15 cellular contexts compared by ENCODE assay signal in the genomic region with DNA sequence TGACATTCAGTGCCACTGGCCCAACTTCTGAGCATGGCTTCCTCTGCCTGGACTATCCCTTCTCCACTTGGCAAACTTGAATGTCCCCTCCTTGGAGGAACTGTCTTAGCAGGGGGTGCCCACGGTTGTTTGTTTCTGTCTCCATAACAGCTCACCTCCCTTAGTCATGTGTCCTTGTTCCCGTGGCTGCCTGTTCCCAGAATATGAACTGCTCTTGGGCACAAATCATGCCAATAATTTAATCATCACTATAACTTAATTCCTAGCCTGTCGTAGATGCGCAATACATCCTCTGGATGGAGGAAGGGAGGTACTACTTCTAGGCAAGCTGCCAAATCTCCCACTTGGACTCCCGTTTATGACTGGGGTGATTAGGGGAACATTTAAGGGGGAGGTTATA.
DNase-seq lines count a peak whose midpoint lies in the region; ATAC-seq and TF ChIP-seq lines count a peak whose summit lies in the region.
"Had no signal": no experiment of that assay in that cellular context is flagged by ENCODE, and none has a peak within 500 bp of the region (broad histone marks: within the 10 kb centered on the region; RNA-seq: fewer than 3 reads in every experiment).

No MANE protein-coding gene starts in this region.

- H3K4me3 ChIP-seq in heart left ventricle, result no peak overlapping the region
- no peak overlapping the region for H3K4me3 ChIP-seq in fibroblast of pulmonary artery (replicated peaks; ENCODE audit: low read depth, low read length)
- H3K4me3 ChIP-seq: esophagus squamous epithelium, SK-N-MC, thyroid gland had no signal

- CTCF ChIA-PET in GM10248 (lab: Yijun Ruan, JAX), result no interaction called here

- DNase-seq in heart left ventricle, result no peak
- no peak for DNase-seq in Right ventricle myocardium superior
- DNase-seq in fibroblast of pulmonary artery (ENCODE audit: low read depth), result peak; percentile 69
- DNase-seq in stromal cell of bone marrow (ENCODE audit: low read depth), result peak; percentile 23
- no peak for DNase-seq in GM10248 (ENCODE audit: extremely low spot score)
- DNase-seq in NK-92 (lab: John Stamatoyannopoulos, UW; ENCODE audit: unreplicated experiment), result no peak
- no peak for DNase-seq in GM19240 (ENCODE audit: insufficient read length, low spot score)
- DNase-seq: activated CD8-positive, alpha-beta T cell treated with anti-CD3 and anti-CD28 coated beads for 36 hours; esophagus squamous epithelium; mammary epithelial cell; MM.1S; stimulated activated CD4-positive, alpha-beta T cell treated with anti-CD3 and anti-CD28 coated beads, Interleukin-4, amount 100 ng/mL, for 24 hours; thyroid gland had no signal

- H3K27me3 ChIP-seq in heart left ventricle, result no peaks in the 10 kb centered on the region
- H3K27me3 ChIP-seq: esophagus squamous epithelium, thyroid gland had no signal

- 22 to 42% (median 34%) methylated on average over 5 of the region's 5 CpGs for WGBS in heart left ventricle, 4 donors

- TF ChIP-seq CTCF in heart left ventricle (IDR thresholded peaks at IDR 0.05), result no peak
- no peak for TF ChIP-seq CTCF in fibroblast of pulmonary artery (IDR thresholded peaks at IDR 0.05; ENCODE audit: low read length, missing control alignments)
- no peak for TF ChIP-seq CTCF in GM10248 (IDR thresholded peaks at IDR 0.05; ENCODE audit: control extremely low read depth, extremely low read depth, low read depth, missing control alignments)

- intact Hi-C loops in heart left ventricle (cut with DNase I) (no loop called here), Right ventricle myocardium superior (cut with DNase I) (no loop called here)

- no peaks in the 10 kb centered on the region for H3K9me3 ChIP-seq in heart left ventricle
- H3K9me3 ChIP-seq: esophagus squamous epithelium, thyroid gland had no signal

- H3K36me3 ChIP-seq in heart left ventricle, result peaks cover 0 to 87% (median 70%) of the 10 kb centered on the region in 9 donors

- no peak for TF ChIP-seq POLR2A in heart left ventricle (IDR thresholded peaks at IDR 0.05)

- POLR2A ChIA-PET in GM10248 (lab: Yijun Ruan, JAX), result no interaction called here

- ATAC-seq in heart left ventricle (peak; percentile 42 to 78 (median 56)), Right ventricle myocardium superior (ENCODE audit: poor library complexity) (no peak), SK-N-SH treated with all-trans-retinoic acid at 6 μM for 48 hours (peak; percentile 74)
- ATAC-seq: activated CD8-positive, alpha-beta T cell treated with anti-CD3 and anti-CD28 coated beads for 36 hours had no signal

- no peaks in the 10 kb centered on the region for H3K4me1 ChIP-seq in heart left ventricle
- H3K4me1 ChIP-seq: esophagus squamous epithelium, thyroid gland had no signal

- H3K27ac ChIP-seq in heart left ventricle, result no peak overlapping the region
- H3K27ac ChIP-seq: esophagus squamous epithelium, SK-N-MC, thyroid gland had no signal

TF ChIP-seq in SK-N-SH treated with all-trans-retinoic acid at 6 μM for 48 hours, 23 proteins besides CTCF, POLR2A, EP300 and RAD21:
- TF ChIP-seq ZC3H10 (CRISPR knock-in tag; IDR thresholded peaks at IDR 0.05) (no peak), ZNF70 (CRISPR knock-in tag; IDR thresholded peaks at IDR 0.05) (0 out of 2 replicates have a peak, but pooled peaks have one; percentile 20), ESRRG (CRISPR knock-in tag; IDR thresholded peaks at IDR 0.05) (no peak), GLIS3 (CRISPR knock-in tag; IDR thresholded peaks at IDR 0.05) (peak; percentile 52; the same call in 1 of the 2 replicates), CSDC2 (CRISPR knock-in tag; IDR thresholded peaks at IDR 0.05) (0 out of 2 replicates have a peak, but pooled peaks have one; percentile 50), PATZ1 (CRISPR knock-in tag; IDR thresholded peaks at IDR 0.05; ENCODE audit: borderline replicate concordance) (0 out of 2 replicates have a peak, but pooled peaks have one; percentile 47), OSR1 (CRISPR knock-in tag; IDR thresholded peaks at IDR 0.05) (no peak), PPARA (CRISPR knock-in tag; IDR thresholded peaks at IDR 0.05; ENCODE audit: borderline replicate concordance) (no peak), TSHZ2 (CRISPR knock-in tag; IDR thresholded peaks at IDR 0.05) (0 out of 2 replicates have a peak, but pooled peaks have one; percentile 22), ZNF8 (CRISPR knock-in tag; IDR thresholded peaks at IDR 0.05) (no peak), ISL1 (CRISPR knock-in tag; IDR thresholded peaks at IDR 0.05) (peak; percentile 59), ZFP3 (CRISPR knock-in tag; IDR thresholded peaks at IDR 0.05) (0 out of 2 replicates have a peak, but pooled peaks have one; percentile 27)
- TF ChIP-seq, protein P1, sequence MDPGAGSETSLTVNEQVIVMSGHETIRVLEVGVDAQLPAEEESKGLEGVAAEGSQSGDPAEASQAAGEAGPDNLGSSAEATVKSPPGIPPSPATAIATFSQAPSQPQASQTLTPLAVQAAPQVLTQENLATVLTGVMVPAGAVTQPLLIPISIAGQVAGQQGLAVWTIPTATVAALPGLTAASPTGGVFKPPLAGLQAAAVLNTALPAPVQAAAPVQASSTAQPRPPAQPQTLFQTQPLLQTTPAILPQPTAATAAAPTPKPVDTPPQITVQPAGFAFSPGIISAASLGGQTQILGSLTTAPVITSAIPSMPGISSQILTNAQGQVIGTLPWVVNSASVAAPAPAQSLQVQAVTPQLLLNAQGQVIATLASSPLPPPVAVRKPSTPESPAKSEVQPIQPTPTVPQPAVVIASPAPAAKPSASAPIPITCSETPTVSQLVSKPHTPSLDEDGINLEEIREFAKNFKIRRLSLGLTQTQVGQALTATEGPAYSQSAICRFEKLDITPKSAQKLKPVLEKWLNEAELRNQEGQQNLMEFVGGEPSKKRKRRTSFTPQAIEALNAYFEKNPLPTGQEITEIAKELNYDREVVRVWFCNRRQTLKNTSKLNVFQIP (CRISPR knock-in tag; IDR thresholded peaks at IDR 0.05; ENCODE audit: borderline replicate concordance, low read depth), result no peak

Comparison
In these comparisons a context has a peak if more than half of its experiments do, and no peak if none do; other contexts are left out.
1. DNase-seq: peak in fibroblast of pulmonary artery (single experiment) and stromal cell of bone marrow (single experiment); none in heart left ventricle (0 of 5), Right ventricle myocardium superior (single experiment), GM10248 (single experiment), NK-92 (single experiment) and GM19240 (single experiment).